7 cellular contexts compared by ENCODE assay signal in genomic region chr5:138035605-138036537, GRCh38. TPM values are rescaled to one million over a fixed set of nuclear protein-coding genes. Genes with fewer than 3 reads are reported as not detected.
A peak's percentile ranks its signal among the peaks of the same experiment; 100 is the strongest.
DNase-seq lines count a peak whose midpoint lies in the region; ATAC-seq, FAIRE-seq and TF ChIP-seq lines count a peak whose summit lies in the region.

No MANE protein-coding gene starts in this region.

- H3K4me3 ChIP-seq in bronchial epithelial cell (ENCODE audit: low read depth, low read length) = no peak overlapping the region

- TF ChIP-seq CTCF in VCaP (conservative IDR thresholded peaks at IDR 0.05) (peak; percentile 98), bronchial epithelial cell (IDR thresholded peaks at IDR 0.05; ENCODE audit: insufficient read depth, low read length, severe bottlenecking) (peak; percentile 76)

- ATAC-seq in HG03097 (IDR thresholded peaks at IDR 0.05; ENCODE audit: low FRiP score, unreplicated experiment) = peak; percentile 39

- H3K27me3 ChIP-seq in bronchial epithelial cell (ENCODE audit: control insufficient read depth, insufficient read depth, low read length) = no peaks in the 10 kb centered on the region

- peak; percentile 18 for DNase-seq in GM12892 (ENCODE audit: insufficient read length)
- peak; percentile 86 for DNase-seq in NCI-H2227 (lab: John Stamatoyannopoulos, UW; ENCODE audit: unreplicated experiment)
- DNase-seq in bronchial epithelial cell (ENCODE audit: low read depth) = peak; percentile 84
- DNase-seq in islet precursor cell = peak; percentile 90
- DNase-seq in stimulated activated CD4-positive, alpha-beta T cell treated with anti-CD3 and anti-CD28 coated beads, Interleukin-15, amount 100 ng/mL, for 48 hours (ENCODE audit: low read depth in 2 of 2) = peak; percentile 31 to 38

- peak; percentile 90 for FAIRE-seq in GM12892 (lab: Jason Lieb, UNC)
- no peak for FAIRE-seq in bronchial epithelial cell (lab: Jason Lieb, UNC)

- TF ChIP-seq POLR2A in GM12892 (IDR thresholded peaks at IDR 0.05; ENCODE audit: low read depth, low read length) = no peak

- no peaks in the 10 kb centered on the region for H3K36me3 ChIP-seq in bronchial epithelial cell (ENCODE audit: control insufficient read depth, insufficient read depth, low read length)

- H3K27ac ChIP-seq in VCaP = peak overlapping the region; percentile 40

RNA-seq across cellular contexts. Expression of gene FAM13B, which starts 3.0 kb away (rescaled TPM):
- polyA plus RNA-seq in GM12892 (2012; ENCODE audit: missing spikeins) = 20.9 TPM
- total RNA-seq in bronchial epithelial cell = 10.5 TPM in 2 replicates

RNA-seq across cellular contexts. Expression of gene WNT8A, which starts 48.0 kb away (rescaled TPM):
- polyA plus RNA-seq in GM12892 (2012; ENCODE audit: missing spikeins) = not detected
- not detected in 2 replicates for total RNA-seq in bronchial epithelial cell

Comparison
In these comparisons a context has a peak if more than half of its experiments do, and no peak if none do; other contexts are left out.
1. DNase-seq: peak in every context shown above with its lines; median percentile 90 in islet precursor cell; 86 in NCI-H2227; 84 in bronchial epithelial cell; 34 in stimulated activated CD4-positive, alpha-beta T cell treated with anti-CD3 and anti-CD28 coated beads, Interleukin-15, amount 100 ng/mL, for 48 hours; 18 in GM12892.